ENCODE assay signal across 8 cellular contexts in the genomic region with DNA sequence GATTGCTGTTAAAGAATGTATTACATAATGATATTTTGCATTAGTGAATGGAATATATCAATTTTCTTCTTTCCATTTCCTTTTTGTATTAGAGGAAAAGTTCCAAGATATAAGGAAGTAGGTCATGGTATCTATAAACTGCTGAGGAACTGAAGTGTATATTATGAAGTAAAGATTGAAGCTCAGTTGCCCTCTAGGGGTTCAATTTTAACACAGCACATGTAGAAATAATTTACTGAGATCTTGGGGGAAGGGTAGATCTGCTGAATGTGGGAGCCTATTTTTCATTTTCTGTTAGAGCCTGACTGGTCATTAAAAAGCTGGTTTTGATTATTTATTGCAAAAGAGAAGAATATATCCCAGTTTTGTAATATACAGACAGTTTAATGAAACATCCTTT. TPM values are rescaled to one million over a fixed set of nuclear protein-coding genes. Genes with fewer than 3 reads are reported as not detected.
A peak's percentile ranks its signal among the peaks of the same experiment; 100 is the strongest.
DNase-seq lines count a peak whose midpoint lies in the region; ATAC-seq and TF ChIP-seq lines count a peak whose summit lies in the region.

No MANE protein-coding gene starts in this region.

- intact Hi-C loops in Panc1 (cut with micrococcal nuclease; ENCODE audit: unreplicated experiment): no loop called here
- intact Hi-C loops in lower leg skin (cut with DNase I; ENCODE audit: low total_unique reads): no loop called here

- peaks cover 3% of the 10 kb centered on the region; the same call in 1 of the 2 replicates for H3F3A ChIP-seq in DOHH2 (ENCODE audit: control insufficient read depth, insufficient read depth)

- H3K9me3 ChIP-seq in DOHH2 (ENCODE audit: control insufficient read depth, insufficient read depth, low read length): no peaks in the 10 kb centered on the region
- no peaks in the 10 kb centered on the region for H3K9me3 ChIP-seq in Panc1 (ENCODE audit: control insufficient read depth, insufficient read depth, low read depth, low read length)

- POLR2A ChIA-PET in Panc1 (lab: Charles Lee): no interaction called here

- H3K4me3 ChIP-seq in DOHH2 (ENCODE audit: low read length) (no peak overlapping the region), Panc1 (ENCODE audit: low read depth in 2 of 2, low read length in 2 of 2) (no peak overlapping the region), epithelial cell of esophagus (ENCODE audit: low read length) (no peak overlapping the region), lower leg skin (ENCODE audit: low read depth, poor library complexity, severe bottlenecking) (no peak overlapping the region)

- H3K36me3 ChIP-seq in DOHH2 (ENCODE audit: control insufficient read depth, low read length) (peaks cover 4% of the 10 kb centered on the region; the same call in 1 of the 2 replicates), Panc1 (ENCODE audit: control insufficient read depth, insufficient read depth, low read length) (no peaks in the 10 kb centered on the region)

- peaks cover 4% of the 10 kb centered on the region for H3K4me1 ChIP-seq in DOHH2 (ENCODE audit: control insufficient read depth, low read length)
- no peaks in the 10 kb centered on the region for H3K4me1 ChIP-seq in Panc1 (ENCODE audit: control insufficient read depth, insufficient read depth, low read length)

- CTCF ChIA-PET in Panc1 (lab: Charles Lee): interaction anchor here (0.6 kb wide), 1 partner anchor 145 kb away, joined by 5 read pairs; no protein-coding TSS in a partner anchor

- H3K4me2 ChIP-seq in DOHH2 (ENCODE audit: low read length): no peak overlapping the region

- H3K27me3 ChIP-seq in DOHH2 (ENCODE audit: control insufficient read depth, low read length): no peaks in the 10 kb centered on the region
- H3K27me3 ChIP-seq in Panc1 (ENCODE audit: control insufficient read depth, insufficient read depth, low read length): no peaks in the 10 kb centered on the region

- no peaks in the 10 kb centered on the region for H3K79me2 ChIP-seq in DOHH2 (ENCODE audit: control insufficient read depth, low read length)

- no peaks in the 10 kb centered on the region for H3K9me3 Mint-ChIP-seq in natural killer cell treated with Interleukin-12 subunit alpha and Interleukin-12 subunit beta and Interleukin-15 and Interleukin-18, amount 100 ng/mL, for 72 hours

- no peaks in the 10 kb centered on the region; the same call in 1 of the 2 replicates for H4K20me1 ChIP-seq in DOHH2 (ENCODE audit: control insufficient read depth, insufficient read depth, low read depth, low read length)

- peak overlapping the region; percentile 73 for H3K4me3 Mint-ChIP-seq in natural killer cell treated with Interleukin-12 subunit alpha and Interleukin-12 subunit beta and Interleukin-15 and Interleukin-18, amount 100 ng/mL, for 72 hours

- no peaks in the 10 kb centered on the region for H3K27me3 Mint-ChIP-seq in natural killer cell treated with Interleukin-12 subunit alpha and Interleukin-12 subunit beta and Interleukin-15 and Interleukin-18, amount 100 ng/mL, for 72 hours

- H3K27ac ChIP-seq in DOHH2 (ENCODE audit: low read depth, low read length) (no peak overlapping the region), Panc1 (ENCODE audit: low read length) (no peak overlapping the region)

- H3K4me1 Mint-ChIP-seq in natural killer cell treated with Interleukin-12 subunit alpha and Interleukin-12 subunit beta and Interleukin-15 and Interleukin-18, amount 100 ng/mL, for 72 hours (ENCODE audit: low read depth in 2 of 2): peaks cover 38 to 45% of the 10 kb centered on the region in 2 donors

- in situ Hi-C loops in Panc1 (cut with HindIII; ENCODE audit: low pct_unique_long_range_greater_than_20kb, low sequenced_read_pairs): no loop called here

- TF ChIP-seq CTCF in DOHH2 (IDR thresholded peaks at IDR 0.05; ENCODE audit: low read depth, low read length, poor library complexity, severe bottlenecking) (peak; percentile 63), Panc1 (IDR thresholded peaks at IDR 0.05) (peak; percentile 61; the same call in 1 of the 2 replicates), epithelial cell of esophagus (IDR thresholded peaks at IDR 0.05; ENCODE audit: insufficient read depth, low read depth, low read length, missing control alignments) (peak; percentile 47), lower leg skin (IDR thresholded peaks at IDR 0.05) (no peak)

- peak overlapping the region; percentile 63 to 84 for H3K27ac Mint-ChIP-seq in natural killer cell treated with Interleukin-12 subunit alpha and Interleukin-12 subunit beta and Interleukin-15 and Interleukin-18, amount 100 ng/mL, for 72 hours

- DNase-seq in Panc1 (ENCODE audit: low read depth, low spot score) (peak; percentile 47), epithelial cell of esophagus (ENCODE audit: low read depth) (peak; percentile 25), lower leg skin (ENCODE audit: low spot score in 2 of 2) (no peak)
- DNase-seq in natural killer cell treated with Interleukin-12 subunit alpha and Interleukin-12 subunit beta and Interleukin-15 and Interleukin-18, amount 100 ng/mL, for 72 hours (ENCODE audit: low spot score): no peak
- DNase-seq in activated naive CD4-positive, alpha-beta T cell (lab: John Stamatoyannopoulos, UW): no peak

- peaks cover 3% of the 10 kb centered on the region for H3K36me3 Mint-ChIP-seq in natural killer cell treated with Interleukin-12 subunit alpha and Interleukin-12 subunit beta and Interleukin-15 and Interleukin-18, amount 100 ng/mL, for 72 hours

- no peaks in the 10 kb centered on the region for H3K9me2 ChIP-seq in DOHH2 (replicated peaks; ENCODE audit: control insufficient read depth, low read length)

- ATAC-seq in GM19455 (IDR thresholded peaks at IDR 0.05; ENCODE audit: unreplicated experiment) (peak; percentile 78), HG03439 (IDR thresholded peaks at IDR 0.05; ENCODE audit: unreplicated experiment) (peak; percentile 76), Panc1 (peak; percentile 87)
- peak; percentile 75 to 81 for ATAC-seq in natural killer cell treated with Interleukin-12 subunit alpha and Interleukin-12 subunit beta and Interleukin-15 and Interleukin-18, amount 100 ng/mL, for 72 hours

- no TSS peak for BruUV-seq in Panc1 (replicated peaks; lab: Mats Ljungman, UMichigan)

- no peak for TF ChIP-seq POLR2A in lower leg skin (IDR thresholded peaks at IDR 0.05)

RNA-seq across cellular contexts. Expression of a gene that starts 45.2 kb away (rescaled TPM):
- total RNA-seq in Panc1 (2021; ENCODE audit: unreplicated experiment) (15.9 TPM), lower leg skin (1 to 10 TPM; 2.4 to 8.4 (median 5.9) TPM)
- polyA plus RNA-seq in Panc1 (2012; ENCODE audit: insufficient read length): 23.2 TPM
- 10 to 100 TPM; 20.5 to 56.8 TPM for total RNA-seq in natural killer cell treated with Interleukin-12 subunit alpha and Interleukin-12 subunit beta and Interleukin-15 and Interleukin-18, amount 100 ng/mL, for 72 hours

Comparison
In these comparisons a context has a peak if more than half of its experiments do, and no peak if none do; other contexts are left out.
1. CTCF ChIP-seq: peak in DOHH2 (single experiment), Panc1 (single experiment) and epithelial cell of esophagus (single experiment); none in lower leg skin (0 of 3).
2. DNase-seq: peak in Panc1 (single experiment) and epithelial cell of esophagus (single experiment); none in natural killer cell treated with Interleukin-12 subunit alpha and Interleukin-12 subunit beta and Interleukin-15 and Interleukin-18, amount 100 ng/mL, for 72 hours (single experiment), activated naive CD4-positive, alpha-beta T cell (0 of 4) and lower leg skin (0 of 2).
3. Peak in every context shown above with its lines, with median percentiles within 50 percentile points of each other: ATAC-seq.